In genomic region chr3:39447637-39448483, GRCh38 we compare ENCODE assay signal across 8 cellular contexts. TPM values are rescaled to one million over a fixed set of nuclear protein-coding genes. Genes with fewer than 3 reads are reported as not detected.
DNase-seq lines count a peak whose midpoint lies in the region; ATAC-seq, FAIRE-seq and TF ChIP-seq lines count a peak whose summit lies in the region.

No MANE protein-coding gene starts in this region.

- H3K27ac ChIP-seq in CD4-positive, alpha-beta T cell (ENCODE audit: low read depth, low read length), result no peak overlapping the region
- no peak overlapping the region for H3K27ac ChIP-seq in H1 (ENCODE audit: low read depth, low read length)

- no peak overlapping the region for H3K23ac ChIP-seq in H1 (ENCODE audit: insufficient read length)

- no peaks in the 10 kb centered on the region for H3K79me2 ChIP-seq in H1 (ENCODE audit: control insufficient read depth in 1 of 2, insufficient read depth in 2 of 2, low read length in 2 of 2)

- H3K36me3 Mint-ChIP-seq in CD4-positive, alpha-beta T cell (ENCODE audit: low read depth), result no peaks in the 10 kb centered on the region
- no peaks in the 10 kb centered on the region for H3K36me3 Mint-ChIP-seq in mesothelial cell of epicardium

- H2AK5ac ChIP-seq in H1 (ENCODE audit: low read depth, low read length), result no peak overlapping the region

- no peaks in the 10 kb centered on the region for H3K27me3 Mint-ChIP-seq in CD4-positive, alpha-beta T cell
- peaks cover 2% of the 10 kb centered on the region for H3K27me3 Mint-ChIP-seq in mesothelial cell of epicardium (ENCODE audit: low read depth)

- no peak overlapping the region for H3K9ac ChIP-seq in H1 (replicated peaks in 1 of 4; ENCODE audit: extremely low read depth in 1 of 4, low read depth in 3 of 4, low read length in 3 of 4)

- H3K79me1 ChIP-seq in H1 (ENCODE audit: low read depth, low read length), result no peaks in the 10 kb centered on the region

- TF ChIP-seq EP300 in H1 (IDR thresholded peaks at IDR 0.05; ENCODE audit: borderline replicate concordance in 1 of 2, low read depth in 2 of 2, low read length in 2 of 2), result no peak

- no peak overlapping the region for H3K4me2 ChIP-seq in H1 (ENCODE audit: insufficient read depth in 1 of 2, low read depth in 2 of 2, low read length in 2 of 2)

- CTCF ChIA-PET in CD4-positive, alpha-beta T cell (lab: Charles Lee), result interaction anchor here (0.7 to 1.7 kb wide), 10 partner anchors 9 to 869 kb away, joined by 3 to 6 read pairs (median 4); partner anchors contain the start of gene RPSA
- CTCF ChIA-PET in H1 (lab: Charles Lee; ENCODE audit: partially characterized antibody), result interaction anchor here (0.7 to 9.9 kb wide), 27 partner anchors 11 to 290 kb away, joined by 3 to 122 read pairs (median 4); partner anchors contain the start of gene MOBP

- 0 out of 2 replicates have a peak overlapping the region, but pooled peaks have one; percentile 78 for H2BK15ac ChIP-seq in H1 (ENCODE audit: low read length)

- no peaks in the 10 kb centered on the region for H3K4me1 ChIP-seq in H1 (replicated peaks in 1 of 4; ENCODE audit: control insufficient read depth in 3 of 4, insufficient read depth in 4 of 4, low read length in 3 of 4)

- H3K9me3 ChIP-seq in CD4-positive, alpha-beta T cell (ENCODE audit: control insufficient read depth, low read length), result no peaks in the 10 kb centered on the region
- H3K9me3 ChIP-seq in H1 (ENCODE audit: insufficient read depth in 2 of 2, low read depth in 1 of 2, low read length in 1 of 2), result no peaks in the 10 kb centered on the region

- peak overlapping the region; percentile 97 for H2AFZ ChIP-seq in H1 (ENCODE audit: low read length)

- peak; percentile 80 for TF ChIP-seq CTCF in CD4-positive, alpha-beta T cell (IDR thresholded peaks at IDR 0.05)
- TF ChIP-seq CTCF in H1 (IDR thresholded peaks at IDR 0.05; ENCODE audit: control extremely low read depth in 1 of 3, insufficient read depth in 1 of 3, low read depth in 1 of 3, low read length in 3 of 3) (peak; percentile 52 to 97 (median 90)), mesothelial cell of epicardium (IDR thresholded peaks at IDR 0.05; ENCODE audit: unreplicated experiment) (peak; percentile 84)

- no peaks in the 10 kb centered on the region for H3K36me3 ChIP-seq in H1 (ENCODE audit: control insufficient read depth in 2 of 4, insufficient read depth in 4 of 4, low read length in 3 of 4)

- no peaks in the 10 kb centered on the region for H3K9me3 Mint-ChIP-seq in CD4-positive, alpha-beta T cell
- H3K9me3 Mint-ChIP-seq in mesothelial cell of epicardium, result no peaks in the 10 kb centered on the region

- H3K4me3 ChIP-seq in H1 (ENCODE audit: extremely low read depth in 1 of 4, insufficient read depth in 2 of 4, low read depth in 3 of 4, low read length in 4 of 4), result no peak overlapping the region

- H3K18ac ChIP-seq in H1 (ENCODE audit: extremely low read depth, low read length), result no peak overlapping the region

- no peak overlapping the region for H4K8ac ChIP-seq in H1 (ENCODE audit: extremely low read depth, insufficient read depth, low read length)

- H3K4ac ChIP-seq in H1 (replicated peaks; ENCODE audit: insufficient read length, low read depth, low read length), result no peak overlapping the region

- no peak overlapping the region for H2BK120ac ChIP-seq in H1 (replicated peaks; ENCODE audit: low read depth, low read length)

- ATAC-seq in CD4-positive, alpha-beta T cell (ENCODE audit: poor library complexity), result peak; percentile 79
- peak; percentile 70 for ATAC-seq in GM19397 (IDR thresholded peaks at IDR 0.05; ENCODE audit: unreplicated experiment)
- peak; percentile 79 for ATAC-seq in HG03565 (IDR thresholded peaks at IDR 0.05; ENCODE audit: unreplicated experiment)

- POLR2A ChIA-PET in CD4-positive, alpha-beta T cell (lab: Charles Lee), result interaction anchor here (0.6 to 0.8 kb wide), 3 partner anchors 24 to 951 kb away, joined by 3 to 5 read pairs (median 3); partner anchors contain the start of gene RPSA
- POLR2A ChIA-PET in H1 (lab: Charles Lee; ENCODE audit: partially characterized antibody), result interaction anchor here (0.7 to 2.7 kb wide), 4 partner anchors 26 to 51 kb away, joined by 3 to 10 read pairs (median 4); no protein-coding TSS in a partner anchor

- H3K4me3 Mint-ChIP-seq in CD4-positive, alpha-beta T cell, result no peak overlapping the region
- H3K4me3 Mint-ChIP-seq in mesothelial cell of epicardium, result no peak overlapping the region

- no peaks in the 10 kb centered on the region for H3K23me2 ChIP-seq in H1 (ENCODE audit: low read depth, low read length)

- DNase-seq in CD4-positive, alpha-beta T cell, result peak; percentile 6 to 51 (median 36)
- DNase-seq in NCI-H82 (lab: John Stamatoyannopoulos, UW) (peak; percentile 89), H1 (ENCODE audit: low read depth in 1 of 2, low spot score in 2 of 2) (peak; percentile 46 to 69), mesothelial cell of epicardium (ENCODE audit: low spot score in 2 of 2, unreplicated experiment in 2 of 2) (peak; percentile 41 to 73)
- DNase-seq in activated CD8-positive, alpha-beta memory T cell treated with anti-CD3 and anti-CD28 coated beads for 1 hour (ENCODE audit: extremely low read depth in 1 of 2, low read depth in 1 of 2), result peak; percentile 19 to 20
- peak; percentile 70 for DNase-seq in stimulated activated CD8-positive, alpha-beta memory T cell treated with anti-CD3 and anti-CD28 coated beads, Interleukin-4, amount 100 ng/mL, for 48 hours

- FAIRE-seq in H1 (lab: Jason Lieb, UNC), result peak; percentile 99

- peak overlapping the region; percentile 88; the same call in 1 of the 2 replicates for H2BK20ac ChIP-seq in H1 (ENCODE audit: low read length)

- no peak overlapping the region for H3K14ac ChIP-seq in H1 (ENCODE audit: insufficient read length)

- no peak overlapping the region for H3K56ac ChIP-seq in H1 (replicated peaks; ENCODE audit: insufficient read length, low read depth, low read length)

- H3K27me3 ChIP-seq in CD4-positive, alpha-beta T cell (ENCODE audit: control insufficient read depth, insufficient read depth, low read length), result peaks cover 2% of the 10 kb centered on the region
- no peaks in the 10 kb centered on the region for H3K27me3 ChIP-seq in H1 (replicated peaks in 1 of 4; ENCODE audit: control insufficient read depth in 3 of 4, extremely low read depth in 1 of 4, insufficient read depth in 3 of 4, low read length in 3 of 4)

- no peaks in the 10 kb centered on the region for H4K20me1 ChIP-seq in H1 (replicated peaks in 1 of 2; ENCODE audit: control insufficient read depth in 1 of 2, insufficient read depth in 2 of 2, low read length in 2 of 2)

- H3K4me1 Mint-ChIP-seq in CD4-positive, alpha-beta T cell (ENCODE audit: low read depth), result no peaks in the 10 kb centered on the region
- H3K4me1 Mint-ChIP-seq in mesothelial cell of epicardium, result peaks cover 2% of the 10 kb centered on the region

- H4K91ac ChIP-seq in H1 (replicated peaks; ENCODE audit: insufficient read length, low read length), result no peak overlapping the region

- peak; percentile 91 to 95 for TF ChIP-seq RAD21 in H1 (IDR thresholded peaks at IDR 0.05 in 1 of 2, conservative IDR thresholded peaks at IDR 0.05 in 1 of 2; ENCODE audit: low read depth in 2 of 2, low read length in 2 of 2)

- H3K27ac Mint-ChIP-seq in CD4-positive, alpha-beta T cell, result no peak overlapping the region
- H3K27ac Mint-ChIP-seq in mesothelial cell of epicardium, result no peak overlapping the region

- intact Hi-C loops in CD4-positive, alpha-beta T cell (cut with DNase I, micrococcal nuclease), result loop anchor here (1.0 to 10.0 kb wide), 5 partner anchors 41 to 869 kb away; partner anchors contain the start of gene RPSA (in 2 of the 2)

- H2BK5ac ChIP-seq in H1 (ENCODE audit: low read depth, low read length), result no peak overlapping the region

- H2BK12ac ChIP-seq in H1 (ENCODE audit: low read depth, low read length), result no peak overlapping the region; the same call in 1 of the 2 replicates

- no peak overlapping the region for H4K5ac ChIP-seq in H1 (ENCODE audit: insufficient read length, low read depth, low read length)

- TF ChIP-seq POLR2A in H1 (IDR thresholded peaks at IDR 0.05; ENCODE audit: control extremely low read depth in 1 of 2, low read depth in 2 of 2, low read length in 2 of 2), result no peak

- 42% methylated on average over 13 of the region's 13 CpGs; no CpG with 5 or more reads in 1 of the 2 experiments for WGBS in H1 (ENCODE audit: extremely low coverage in 1 of 2, insufficient coverage in 1 of 2, insufficient read length in 1 of 2, insufficient replicate concordance in 2 of 2, low coverage in 1 of 2, low lambda C conversion rate in 2 of 2, missing lambda C conversion rate in 1 of 2), 2 experiments

TF ChIP-seq in H1, 55 proteins besides CTCF, POLR2A, EP300 and RAD21:
- TF ChIP-seq CREB1 (IDR thresholded peaks at IDR 0.05), result 0 out of 2 replicates have a peak, but pooled peaks have one; percentile 11
- TF ChIP-seq TEAD4 (IDR thresholded peaks at IDR 0.05; ENCODE audit: low read depth, low read length), result peak; percentile 17; the same call in 1 of the 2 replicates
- no peak for TF ChIP-seq JUND (IDR thresholded peaks at IDR 0.05; ENCODE audit: low read length)

RNA-seq across cellular contexts. Expression of gene MOBP, which starts 19.6 kb away (rescaled TPM):
- total RNA-seq in CD4-positive, alpha-beta T cell, result not detected
- total RNA-seq in H1 (2021; fragmentation: NEBNext Ultra II Directional; extraction: Animal tissue kit (Norgen Biotek cat#: 25700)), result 0.10 and 0.50 TPM in 2 replicates
- polyA plus RNA-seq in H1 (2011; rRNA removed), result 0.06 and 0.24 TPM in 2 replicates
- 0.03 TPM for polyA plus RNA-seq in H1 (2011; cell fraction: cytosol; rRNA removed)
- polyA plus RNA-seq in H1 (2011; cell fraction: nucleus; rRNA removed), result 0.10 TPM
- 0.09 to 0.11 TPM in 2 of 4 replicates, not detected in the others for polyA plus RNA-seq in H1 (2012, experiment 1 of 2)
- polyA plus RNA-seq in H1 (2012, experiment 2 of 2), result not detected
- polyA plus RNA-seq in H1 (2013, experiment 1 of 2), result 0.08 TPM
- polyA plus RNA-seq in H1 (2013, experiment 2 of 2), result 0.17 TPM
- polyA minus RNA-seq in H1 (2011; rRNA and poly(A)+ RNA removed), result not detected in 2 replicates
- not detected for polyA minus RNA-seq in H1 (2011; cell fraction: cytosol; rRNA and poly(A)+ RNA removed)
- polyA minus RNA-seq in H1 (2011; cell fraction: nucleus; rRNA and poly(A)+ RNA removed), result not detected
- not detected in 3 replicates for total RNA-seq in mesothelial cell of epicardium

RNA-seq across cellular contexts. Expression of gene RPSA, which starts 41.3 kb away (rescaled TPM):
- 1,000 to 10,000 TPM; 1,930 to 1,974 TPM for total RNA-seq in CD4-positive, alpha-beta T cell
- 2,661 and 2,701 TPM in 2 replicates for total RNA-seq in H1 (2021; fragmentation: NEBNext Ultra II Directional; extraction: Animal tissue kit (Norgen Biotek cat#: 25700))
- 6,179 and 7,468 TPM in 2 replicates for polyA plus RNA-seq in H1 (2011; rRNA removed)
- polyA plus RNA-seq in H1 (2011; cell fraction: cytosol; rRNA removed), result 5,894 TPM
- 4,842 TPM for polyA plus RNA-seq in H1 (2011; cell fraction: nucleus; rRNA removed)
- polyA plus RNA-seq in H1 (2012, experiment 1 of 2), result 3,669 to 3,863 TPM (median 3,701 TPM) in 4 replicates
- polyA plus RNA-seq in H1 (2012, experiment 2 of 2), result 4,373 TPM
- 2,392 TPM for polyA plus RNA-seq in H1 (2013, experiment 1 of 2)
- polyA plus RNA-seq in H1 (2013, experiment 2 of 2), result 2,410 TPM
- 2,760 and 3,109 TPM in 2 replicates for polyA minus RNA-seq in H1 (2011; rRNA and poly(A)+ RNA removed)
- 967 TPM for polyA minus RNA-seq in H1 (2011; cell fraction: cytosol; rRNA and poly(A)+ RNA removed)
- 1,051 TPM for polyA minus RNA-seq in H1 (2011; cell fraction: nucleus; rRNA and poly(A)+ RNA removed)
- 1,061 to 1,093 TPM (median 1,080 TPM) in 3 replicates for total RNA-seq in mesothelial cell of epicardium

Comparison
In these comparisons a context has a peak if more than half of its experiments do, and no peak if none do; other contexts are left out.
1. DNase-seq: peak in every context shown above with its lines; median percentile 89 in NCI-H82; 70 in stimulated activated CD8-positive, alpha-beta memory T cell treated with anti-CD3 and anti-CD28 coated beads, Interleukin-4, amount 100 ng/mL, for 48 hours; 58 in H1; 57 in mesothelial cell of epicardium; 36 in CD4-positive, alpha-beta T cell; 20 in activated CD8-positive, alpha-beta memory T cell treated with anti-CD3 and anti-CD28 coated beads for 1 hour.